In genomic region chrY:2797991-2798390, GRCh38 we compare ENCODE assay signal across 37 cellular contexts. TPM values are rescaled to one million over a fixed set of nuclear protein-coding genes. Genes with fewer than 3 reads are reported as not detected.
"Had no signal": no experiment of that assay in that cellular context is flagged by ENCODE, and none has a peak within 500 bp of the region (broad histone marks: within the 10 kb centered on the region; RNA-seq: fewer than 3 reads in every experiment).

No MANE protein-coding gene starts in this region.

- H3K27me3 ChIP-seq: hepatocyte, left lung, neural progenitor cell, right atrium auricular region, right lobe of liver, tibial nerve, upper lobe of left lung, vagina had no signal

- H3K4me1 ChIP-seq: left lung, lower lobe of right lung, neural progenitor cell, parathyroid adenoma, psoas muscle, right atrium auricular region, right lobe of liver, tibial nerve, upper lobe of left lung, vagina had no signal

- H3K4me2 ChIP-seq: hepatocyte, neural progenitor cell, smooth muscle cell had no signal

- DNase-seq: kidney; left colon; left lung; lower lobe of right lung; mammary epithelial cell; mesenchymal stem cell; naive B cell; natural killer cell; nephron progenitor cell; occipital lobe; psoas muscle; right lobe of liver; stimulated activated CD4-positive, alpha-beta T cell treated with anti-CD3 and anti-CD28 coated beads, Interleukin-1b, Interleukin-23, amount 100 ng/mL, for 48 hours; stimulated activated CD4-positive, alpha-beta T cell treated with anti-CD3 and anti-CD28 coated beads, Interleukin-2, amount 100 ng/mL, for 48 hours; stimulated activated CD4-positive, alpha-beta T cell treated with anti-CD3 and anti-CD28 coated beads, Interleukin-4, amount 100 ng/mL, for 4 hours; stimulated activated CD8-positive, alpha-beta memory T cell treated with anti-CD3 and anti-CD28 coated beads, Interleukin-4, amount 100 ng/mL, for 48 hours; stimulated activated naive CD4-positive, alpha-beta T cell treated with Interleukin-2 at 50 U/mL for 16 hours; stimulated activated naive CD8-positive, alpha-beta T cell treated with anti-CD3 and anti-CD28 coated beads, Interleukin-15, amount 100 ng/mL, for 72 hours; substantia nigra; upper lobe of left lung had no signal

- H3K79me2 ChIP-seq: hepatocyte, parathyroid adenoma had no signal

- H3K4me3 ChIP-seq: hepatocyte, left lung, lower lobe of right lung, neural progenitor cell, psoas muscle, right atrium auricular region, right lobe of liver, smooth muscle cell, tibial nerve, upper lobe of left lung, vagina had no signal

- ATAC-seq: left colon; left lung; lower lobe of right lung; natural killer cell; psoas muscle; right lobe of liver; stimulated activated memory B cell treated with anti-CD40 and anti-IgM and Interleukin-4, amounts not matched to agents 10 μg/mL and 1 μg/mL and 100 μg/mL, for 72 hours; stimulated activated naive CD8-positive, alpha-beta T cell treated with anti-CD3 and anti-CD28 coated beads, Interleukin-15, amount 100 ng/mL, for 72 hours had no signal

- H3K27ac ChIP-seq: hepatocyte, left lung, lower lobe of right lung, neural progenitor cell, neutrophil, parathyroid adenoma, psoas muscle, right atrium auricular region, right lobe of liver, tibial nerve, upper lobe of left lung, vagina had no signal

- FAIRE-seq: kidney had no signal

- H3K9ac ChIP-seq: neural progenitor cell, parathyroid adenoma had no signal

- H2AFZ ChIP-seq: hepatocyte, neural progenitor cell, parathyroid adenoma had no signal

- H3K36me3 ChIP-seq: left lung, lower lobe of right lung, neural progenitor cell, neutrophil, right atrium auricular region, right lobe of liver, tibial nerve, upper lobe of left lung, vagina had no signal

- H3K9me3 ChIP-seq: left lung, lower lobe of right lung, neutrophil, psoas muscle, right atrium auricular region, right lobe of liver, tibial nerve, upper lobe of left lung, vagina had no signal

RNA-seq across cellular contexts. Expression of gene SRY, which starts 10.5 kb away (rescaled TPM):
- total RNA-seq: hepatocyte, kidney, left colon, left lung, lower lobe of right lung, mammary epithelial cell, mesothelial cell of epicardium, mononuclear cell, natural killer cell, occipital lobe, osteocyte, posterior vena cava, psoas muscle, right atrium auricular region, right lobe of liver, skeletal muscle tissue, smooth muscle cell, temporal lobe, tibial nerve, upper lobe of left lung, urinary bladder, vagina had no signal
- polyA plus RNA-seq: hepatocyte, liver, mammary epithelial cell, psoas muscle, smooth muscle cell, urinary bladder had no signal

RNA-seq across cellular contexts. Expression of gene RPS4Y1, which starts 43.4 kb away (rescaled TPM):
- total RNA-seq: hepatocyte, kidney, left colon, mesothelial cell of epicardium, mononuclear cell, occipital lobe, osteocyte, posterior vena cava, psoas muscle, right atrium auricular region, smooth muscle cell, urinary bladder, vagina had no signal
- polyA plus RNA-seq: hepatocyte, mammary epithelial cell, smooth muscle cell had no signal
